In genomic region chr16:6428861-6429260, GRCh38 we compare ENCODE assay signal across 16 cellular contexts.
"Had no signal": no experiment of that assay in that cellular context is flagged by ENCODE, and none has a peak within 500 bp of the region (broad histone marks: within the 10 kb centered on the region; RNA-seq: fewer than 3 reads in every experiment).

No MANE protein-coding gene starts in this region.

- H3K4me3 ChIP-seq: neural progenitor cell, sigmoid colon, spleen, upper lobe of right lung had no signal

- ATAC-seq: activated CD8-positive, alpha-beta memory T cell treated with anti-CD3 and anti-CD28 coated beads, Interleukin-2, amount 10 ng/mL, durations not matched to agents 7 days and 5 days; naive thymus-derived CD4-positive, alpha-beta T cell; stimulated activated memory B cell treated with anti-CD40 and anti-IgM and Interleukin-4, amounts not matched to agents 10 μg/mL and 1 μg/mL and 100 μg/mL, for 72 hours; upper lobe of right lung had no signal

- H3K27ac ChIP-seq: neural progenitor cell, sigmoid colon, spleen, upper lobe of right lung had no signal

- FAIRE-seq: endothelial cell of umbilical vein had no signal

- DNase-seq: activated CD4-positive, alpha-beta memory T cell treated with anti-CD3 and anti-CD28 coated beads, Interleukin-2, amount 10 ng/mL, durations not matched to agents 7 days and 5 days; activated CD4-positive, alpha-beta T cell treated with anti-CD3 and anti-CD28 coated beads for 48 hours; activated CD4-positive, CD25-positive, alpha-beta regulatory T cell; activated CD8-positive, alpha-beta memory T cell treated with anti-CD3 and anti-CD28 coated beads, Interleukin-2, amount 10 ng/mL, durations not matched to agents 7 days and 5 days; activated naive CD8-positive, alpha-beta T cell treated with anti-CD3 and anti-CD28 coated beads for 36 hours; amniotic stem cell; effector CD8-positive, alpha-beta T cell; mesenchymal stem cell; naive thymus-derived CD4-positive, alpha-beta T cell; sigmoid colon; spleen; stimulated activated CD4-positive, alpha-beta T cell treated with anti-CD3 and anti-CD28 coated beads, Interleukin-4, amount 100 ng/mL, for 4 hours; upper lobe of right lung had no signal

- H3K36me3 ChIP-seq: neural progenitor cell, sigmoid colon, spleen, upper lobe of right lung had no signal

- H3K27me3 ChIP-seq: neural progenitor cell, sigmoid colon, spleen, upper lobe of right lung had no signal

- H3K9me3 ChIP-seq: sigmoid colon, upper lobe of right lung had no signal

- H3K4me1 ChIP-seq: neural progenitor cell, sigmoid colon, spleen, upper lobe of right lung had no signal
